In genomic region chr9:17625644-17626388, GRCh38 we compare ENCODE assay signal across 21 cellular contexts. TPM values are rescaled to one million over a fixed set of nuclear protein-coding genes. Genes with fewer than 3 reads are reported as not detected.
DNase-seq lines count a peak whose midpoint lies in the region; ATAC-seq and TF ChIP-seq lines count a peak whose summit lies in the region.
"Had no signal": no experiment of that assay in that cellular context is flagged by ENCODE, and none has a peak within 500 bp of the region (broad histone marks: within the 10 kb centered on the region; RNA-seq: fewer than 3 reads in every experiment).

No MANE protein-coding gene starts in this region.

- no peaks in the 10 kb centered on the region for H3K36me3 ChIP-seq in mucosa of descending colon (ENCODE audit: low read depth)

- H3K27ac Mint-ChIP-seq in type B pancreatic cell = no peak overlapping the region
- H3K27ac Mint-ChIP-seq: GM23338 had no signal

- peak; percentile 55 for ATAC-seq in mucosa of descending colon
- ATAC-seq: GM23338, left colon had no signal

- DNase-seq in NCI-H1092 treated with DMSO at 0.1 percent for 48 hours (lab: John Stamatoyannopoulos, UW) (peak; percentile 24), NCI-H1092 (lab: John Stamatoyannopoulos, UW) (no peak), NCI-H2171 (lab: John Stamatoyannopoulos, UW) (peak; percentile 28), astrocyte of the hippocampus (ENCODE audit: low read depth, low spot score) (peak; percentile 18), mucosa of descending colon (peak; percentile 22 to 39 (median 31)), type B pancreatic cell (ENCODE audit: extremely low spot score, unreplicated experiment) (no peak), RPMI8226 (no peak), AML-193 (lab: John Stamatoyannopoulos, UW) (no peak)
- DNase-seq: activated CD4-positive, alpha-beta T cell treated with anti-CD3 and anti-CD28 coated beads, Interleukin-2, amount 50 U/mL, for 4 hours; activated naive CD4-positive, alpha-beta T cell treated with Interleukin-2 at 50 U/mL for 16 hours; anterior cingulate cortex; KBM-7; MV-4-11; NCI-H2081 treated with DMSO at 0.1 percent for 48 hours; SIG-M5; stimulated activated CD4-positive, alpha-beta T cell treated with anti-CD3 and anti-CD28 coated beads, Interleukin-12 subunit alpha, Interleukin-12 subunit beta, amount 100 ng/mL, for 4 hours; testis had no signal

- no peaks in the 10 kb centered on the region for H3K36me3 Mint-ChIP-seq in type B pancreatic cell

- peaks cover 17% of the 10 kb centered on the region for H3K4me1 Mint-ChIP-seq in type B pancreatic cell (ENCODE audit: unreplicated experiment)

- no peak overlapping the region for H3K4me3 ChIP-seq in mucosa of descending colon
- H3K4me3 ChIP-seq: GM23338, testis had no signal

- no peak overlapping the region for H3K4me3 Mint-ChIP-seq in type B pancreatic cell
- H3K4me3 Mint-ChIP-seq: GM23338 had no signal

- H3K4me1 ChIP-seq in mucosa of descending colon (ENCODE audit: low read depth) = no peaks in the 10 kb centered on the region
- H3K4me1 ChIP-seq: testis had no signal

- H3K9me3 Mint-ChIP-seq in type B pancreatic cell = no peaks in the 10 kb centered on the region
- H3K9me3 Mint-ChIP-seq: GM23338 had no signal

- intact Hi-C loops in mucosa of descending colon (cut with DNase I, micrococcal nuclease) = no loop called here

- H3K9me3 ChIP-seq in mucosa of descending colon = no peaks in the 10 kb centered on the region
- H3K9me3 ChIP-seq: testis had no signal

- TF ChIP-seq CTCF in mucosa of descending colon (IDR thresholded peaks at IDR 0.05) = no peak
- TF ChIP-seq CTCF in type B pancreatic cell (conservative IDR thresholded peaks at IDR 0.05) = no peak

- no peaks in the 10 kb centered on the region for H3K27me3 Mint-ChIP-seq in type B pancreatic cell

RNA-seq across cellular contexts. Expression of gene SH3GL2, which starts 47.0 kb away (rescaled TPM):
- under 1 TPM; 0.38 to 0.73 (median 0.63) TPM for total RNA-seq in mucosa of descending colon
- total RNA-seq in type B pancreatic cell (ENCODE audit: low replicate concordance) = 4.8 and 7.6 TPM in 2 replicates
- total RNA-seq: A172; T-helper 1 cell treated with Interleukin-12 subunit alpha and Interleukin-12 subunit beta and Interleukin-4 antibody, amounts not matched to agents 30 ng/mL and 1 ng/mL, for 36 hours had no signal

Comparison
In these comparisons a context has a peak if more than half of its experiments do, and no peak if none do; other contexts are left out.
1. DNase-seq: peak in NCI-H1092 treated with DMSO at 0.1 percent for 48 hours (single experiment), NCI-H2171 (single experiment), astrocyte of the hippocampus (single experiment) and mucosa of descending colon (3 of 3); none in NCI-H1092 (single experiment), type B pancreatic cell (single experiment), RPMI8226 (single experiment) and AML-193 (0 of 2).